Comparison of ENCODE assay signal across 27 cellular contexts in the genomic region with DNA sequence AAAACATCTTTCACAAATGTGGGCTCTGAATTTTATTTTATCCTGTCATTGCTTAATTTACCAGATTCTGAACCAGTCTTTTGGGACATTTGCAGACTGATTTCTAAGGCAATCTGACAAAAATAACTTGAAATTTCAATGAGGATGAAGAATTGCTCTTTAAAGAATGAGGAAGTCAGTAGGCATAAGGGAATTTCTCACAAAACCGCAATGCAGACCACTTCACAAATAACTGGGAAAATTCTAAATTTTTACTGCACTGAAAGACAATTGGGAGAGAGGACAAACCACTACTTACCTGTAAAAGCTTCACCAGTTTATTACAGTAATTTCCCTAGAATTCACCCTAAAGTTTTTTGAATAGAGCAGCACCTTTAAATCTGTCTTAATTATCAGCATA.
"Had no signal": no experiment of that assay in that cellular context is flagged by ENCODE, and none has a peak within 500 bp of the region (broad histone marks: within the 10 kb centered on the region; RNA-seq: fewer than 3 reads in every experiment).

No MANE protein-coding gene starts in this region.

- H3K9me3 ChIP-seq: stomach, suprapubic skin, testis, thoracic aorta, thyroid gland, tibial artery, tibial nerve, transverse colon, upper lobe of left lung, upper lobe of right lung, uterus, vagina had no signal

- H3K4me3 ChIP-seq: stomach, suprapubic skin, testis, thoracic aorta, thyroid gland, tibial artery, tibial nerve, transverse colon, upper lobe of left lung, upper lobe of right lung, uterus, vagina had no signal

- H3K4me1 ChIP-seq: stomach, suprapubic skin, testis, thyroid gland, tibial nerve, transverse colon, upper lobe of left lung, upper lobe of right lung, uterus, vagina had no signal

- DNase-seq: stimulated activated CD4-positive, alpha-beta T cell treated with anti-CD3 and anti-CD28 coated beads, Interleukin-2, amount 100 ng/mL, for 48 hours; stimulated activated CD4-positive, alpha-beta T cell treated with anti-CD3 and anti-CD28 coated beads, Interleukin-4, amount 100 ng/mL, for 1 hour; stimulated activated CD4-positive, alpha-beta T cell treated with anti-CD3 and anti-CD28 coated beads, Interleukin-4, amount 100 ng/mL, for 24 hours; stimulated activated CD4-positive, alpha-beta T cell treated with anti-CD3 and anti-CD28 coated beads, Interleukin-4, amount 100 ng/mL, for 4 hours; stimulated activated CD8-positive, alpha-beta memory T cell treated with anti-CD3 and anti-CD28 coated beads, Interleukin-4, amount 100 ng/mL, for 48 hours; stimulated activated naive B cell treated with anti-CD40 and anti-IgM and Interleukin-4, amounts not matched to agents 10 μg/mL and 1 μg/mL and 100 μg/mL, for 72 hours; stimulated activated naive CD4-positive, alpha-beta T cell; stimulated activated naive CD4-positive, alpha-beta T cell treated with Interleukin-2 at 50 U/mL for 16 hours; stimulated activated naive CD8-positive, alpha-beta T cell treated with anti-CD3 and anti-CD28 coated beads, Interleukin-15, amount 100 ng/mL, for 72 hours; stimulated activated naive CD8-positive, alpha-beta T cell treated with anti-CD3 and anti-CD28 coated beads, Interleukin-15, Interleukin-2, amounts not matched to agents 100 U/mL and 50 U/mL, for 24 hours; stomach; substantia nigra; testis; thyroid gland; tibial artery; transverse colon; trophoblast cell; upper lobe of left lung; upper lobe of right lung; uterus had no signal

- H3K27me3 ChIP-seq: stomach, suprapubic skin, testis, thyroid gland, tibial artery, tibial nerve, transverse colon, upper lobe of left lung, upper lobe of right lung, uterus, vagina had no signal

- FAIRE-seq: urothelium cell line had no signal

- ATAC-seq: stimulated activated effector memory CD8-positive, alpha-beta T cell treated with anti-CD3 and anti-CD28 coated beads, Interleukin-12 subunit alpha, Interleukin-12 subunit beta, amount 100 ng/mL, for 72 hours; stimulated activated memory B cell treated with anti-CD40 and anti-IgM and Interleukin-4, amounts not matched to agents 10 μg/mL and 1 μg/mL and 100 μg/mL, for 72 hours; stimulated activated naive B cell treated with anti-CD40 and anti-IgM and Interleukin-4, amounts not matched to agents 10 μg/mL and 1 μg/mL and 100 μg/mL, for 72 hours; stimulated activated naive CD8-positive, alpha-beta T cell treated with anti-CD3 and anti-CD28 coated beads, Interleukin-15, amount 100 ng/mL, for 72 hours; stimulated activated naive CD8-positive, alpha-beta T cell treated with anti-CD3 and anti-CD28 coated beads, Interleukin-15, Interleukin-2, amounts not matched to agents 100 U/mL and 50 U/mL, for 24 hours; upper lobe of right lung had no signal

- H3K36me3 ChIP-seq: stomach, suprapubic skin, thoracic aorta, thyroid gland, tibial artery, tibial nerve, transverse colon, upper lobe of left lung, upper lobe of right lung, uterus, vagina had no signal

- H3K27ac ChIP-seq: stomach, suprapubic skin, testis, thoracic aorta, thyroid gland, tibial artery, tibial nerve, transverse colon, upper lobe of left lung, upper lobe of right lung, uterus, vagina had no signal
